In the genomic region with DNA sequence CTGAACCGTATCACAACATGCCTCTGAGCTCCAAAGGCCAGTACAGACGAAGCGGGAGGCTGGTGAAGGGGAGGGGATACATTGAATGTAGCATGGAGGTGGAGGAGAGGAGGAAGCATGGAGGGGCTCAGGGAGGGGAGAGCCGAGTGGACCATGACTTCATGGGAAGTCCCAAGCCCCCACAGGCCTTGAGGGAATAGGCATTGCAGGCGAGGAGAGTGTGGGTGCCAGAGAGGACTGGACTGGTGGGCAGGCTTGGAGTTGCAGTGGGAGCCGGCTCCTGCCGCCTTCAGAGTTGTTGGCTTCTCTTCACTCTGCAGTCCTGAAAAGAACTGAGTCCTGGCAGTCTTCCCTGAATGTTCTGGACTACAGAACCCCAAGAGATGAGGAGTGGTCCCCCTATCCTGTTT, we compare ENCODE assay signal across 1 cellular context.
TF ChIP-seq lines count a peak whose summit lies in the region.

No MANE protein-coding gene starts in this region.

TF ChIP-seq in HepG2, 621 proteins besides CTCF, POLR2A, EP300 and RAD21 (continued from another document):
- TF ChIP-seq, protein P1, sequence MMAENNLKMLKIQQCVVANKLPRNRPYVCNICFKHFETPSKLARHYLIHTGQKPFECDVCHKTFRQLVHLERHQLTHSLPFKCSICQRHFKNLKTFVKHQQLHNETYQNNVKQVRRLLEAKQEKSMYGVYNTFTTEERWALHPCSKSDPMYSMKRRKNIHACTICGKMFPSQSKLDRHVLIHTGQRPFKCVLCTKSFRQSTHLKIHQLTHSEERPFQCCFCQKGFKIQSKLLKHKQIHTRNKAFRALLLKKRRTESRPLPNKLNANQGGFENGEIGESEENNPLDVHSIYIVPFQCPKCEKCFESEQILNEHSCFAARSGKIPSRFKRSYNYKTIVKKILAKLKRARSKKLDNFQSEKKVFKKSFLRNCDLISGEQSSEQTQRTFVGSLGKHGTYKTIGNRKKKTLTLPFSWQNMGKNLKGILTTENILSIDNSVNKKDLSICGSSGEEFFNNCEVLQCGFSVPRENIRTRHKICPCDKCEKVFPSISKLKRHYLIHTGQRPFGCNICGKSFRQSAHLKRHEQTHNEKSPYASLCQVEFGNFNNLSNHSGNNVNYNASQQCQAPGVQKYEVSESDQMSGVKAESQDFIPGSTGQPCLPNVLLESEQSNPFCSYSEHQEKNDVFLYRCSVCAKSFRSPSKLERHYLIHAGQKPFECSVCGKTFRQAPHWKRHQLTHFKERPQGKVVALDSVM (CRISPR knock-in tag; IDR thresholded peaks at IDR 0.05): 0 out of 2 replicates have a peak, but pooled peaks have one; percentile 6
- 0 out of 2 replicates have a peak, but pooled peaks have one; percentile 8 for TF ChIP-seq ZFY (CRISPR knock-in tag; IDR thresholded peaks at IDR 0.05)
- TF ChIP-seq POGK (CRISPR knock-in tag; conservative IDR thresholded peaks at IDR 0.05): 0 out of 2 replicates have a peak, but pooled peaks have one; percentile 29
- TF ChIP-seq, protein P2, sequence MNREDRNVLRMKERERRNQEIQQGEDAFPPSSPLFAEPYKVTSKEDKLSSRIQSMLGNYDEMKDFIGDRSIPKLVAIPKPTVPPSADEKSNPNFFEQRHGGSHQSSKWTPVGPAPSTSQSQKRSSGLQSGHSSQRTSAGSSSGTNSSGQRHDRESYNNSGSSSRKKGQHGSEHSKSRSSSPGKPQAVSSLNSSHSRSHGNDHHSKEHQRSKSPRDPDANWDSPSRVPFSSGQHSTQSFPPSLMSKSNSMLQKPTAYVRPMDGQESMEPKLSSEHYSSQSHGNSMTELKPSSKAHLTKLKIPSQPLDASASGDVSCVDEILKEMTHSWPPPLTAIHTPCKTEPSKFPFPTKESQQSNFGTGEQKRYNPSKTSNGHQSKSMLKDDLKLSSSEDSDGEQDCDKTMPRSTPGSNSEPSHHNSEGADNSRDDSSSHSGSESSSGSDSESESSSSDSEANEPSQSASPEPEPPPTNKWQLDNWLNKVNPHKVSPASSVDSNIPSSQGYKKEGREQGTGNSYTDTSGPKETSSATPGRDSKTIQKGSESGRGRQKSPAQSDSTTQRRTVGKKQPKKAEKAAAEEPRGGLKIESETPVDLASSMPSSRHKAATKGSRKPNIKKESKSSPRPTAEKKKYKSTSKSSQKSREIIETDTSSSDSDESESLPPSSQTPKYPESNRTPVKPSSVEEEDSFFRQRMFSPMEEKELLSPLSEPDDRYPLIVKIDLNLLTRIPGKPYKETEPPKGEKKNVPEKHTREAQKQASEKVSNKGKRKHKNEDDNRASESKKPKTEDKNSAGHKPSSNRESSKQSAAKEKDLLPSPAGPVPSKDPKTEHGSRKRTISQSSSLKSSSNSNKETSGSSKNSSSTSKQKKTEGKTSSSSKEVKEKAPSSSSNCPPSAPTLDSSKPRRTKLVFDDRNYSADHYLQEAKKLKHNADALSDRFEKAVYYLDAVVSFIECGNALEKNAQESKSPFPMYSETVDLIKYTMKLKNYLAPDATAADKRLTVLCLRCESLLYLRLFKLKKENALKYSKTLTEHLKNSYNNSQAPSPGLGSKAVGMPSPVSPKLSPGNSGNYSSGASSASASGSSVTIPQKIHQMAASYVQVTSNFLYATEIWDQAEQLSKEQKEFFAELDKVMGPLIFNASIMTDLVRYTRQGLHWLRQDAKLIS (CRISPR knock-in tag; IDR thresholded peaks at IDR 0.05): no peak
- no peak for TF ChIP-seq ZNF816 (CRISPR knock-in tag; IDR thresholded peaks at IDR 0.05; ENCODE audit: borderline replicate concordance)
- TF ChIP-seq, protein P3, sequence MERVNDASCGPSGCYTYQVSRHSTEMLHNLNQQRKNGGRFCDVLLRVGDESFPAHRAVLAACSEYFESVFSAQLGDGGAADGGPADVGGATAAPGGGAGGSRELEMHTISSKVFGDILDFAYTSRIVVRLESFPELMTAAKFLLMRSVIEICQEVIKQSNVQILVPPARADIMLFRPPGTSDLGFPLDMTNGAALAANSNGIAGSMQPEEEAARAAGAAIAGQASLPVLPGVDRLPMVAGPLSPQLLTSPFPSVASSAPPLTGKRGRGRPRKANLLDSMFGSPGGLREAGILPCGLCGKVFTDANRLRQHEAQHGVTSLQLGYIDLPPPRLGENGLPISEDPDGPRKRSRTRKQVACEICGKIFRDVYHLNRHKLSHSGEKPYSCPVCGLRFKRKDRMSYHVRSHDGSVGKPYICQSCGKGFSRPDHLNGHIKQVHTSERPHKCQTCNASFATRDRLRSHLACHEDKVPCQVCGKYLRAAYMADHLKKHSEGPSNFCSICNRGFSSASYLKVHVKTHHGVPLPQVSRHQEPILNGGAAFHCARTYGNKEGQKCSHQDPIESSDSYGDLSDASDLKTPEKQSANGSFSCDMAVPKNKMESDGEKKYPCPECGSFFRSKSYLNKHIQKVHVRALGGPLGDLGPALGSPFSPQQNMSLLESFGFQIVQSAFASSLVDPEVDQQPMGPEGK (CRISPR knock-in tag; IDR thresholded peaks at IDR 0.05): peak; percentile 61; the same call in 1 of the 2 replicates
- 0 out of 2 replicates have a peak, but pooled peaks have one; percentile 18 for TF ChIP-seq TFDP1 (CRISPR knock-in tag; IDR thresholded peaks at IDR 0.05; ENCODE audit: borderline replicate concordance)
- TF ChIP-seq, protein P4, sequence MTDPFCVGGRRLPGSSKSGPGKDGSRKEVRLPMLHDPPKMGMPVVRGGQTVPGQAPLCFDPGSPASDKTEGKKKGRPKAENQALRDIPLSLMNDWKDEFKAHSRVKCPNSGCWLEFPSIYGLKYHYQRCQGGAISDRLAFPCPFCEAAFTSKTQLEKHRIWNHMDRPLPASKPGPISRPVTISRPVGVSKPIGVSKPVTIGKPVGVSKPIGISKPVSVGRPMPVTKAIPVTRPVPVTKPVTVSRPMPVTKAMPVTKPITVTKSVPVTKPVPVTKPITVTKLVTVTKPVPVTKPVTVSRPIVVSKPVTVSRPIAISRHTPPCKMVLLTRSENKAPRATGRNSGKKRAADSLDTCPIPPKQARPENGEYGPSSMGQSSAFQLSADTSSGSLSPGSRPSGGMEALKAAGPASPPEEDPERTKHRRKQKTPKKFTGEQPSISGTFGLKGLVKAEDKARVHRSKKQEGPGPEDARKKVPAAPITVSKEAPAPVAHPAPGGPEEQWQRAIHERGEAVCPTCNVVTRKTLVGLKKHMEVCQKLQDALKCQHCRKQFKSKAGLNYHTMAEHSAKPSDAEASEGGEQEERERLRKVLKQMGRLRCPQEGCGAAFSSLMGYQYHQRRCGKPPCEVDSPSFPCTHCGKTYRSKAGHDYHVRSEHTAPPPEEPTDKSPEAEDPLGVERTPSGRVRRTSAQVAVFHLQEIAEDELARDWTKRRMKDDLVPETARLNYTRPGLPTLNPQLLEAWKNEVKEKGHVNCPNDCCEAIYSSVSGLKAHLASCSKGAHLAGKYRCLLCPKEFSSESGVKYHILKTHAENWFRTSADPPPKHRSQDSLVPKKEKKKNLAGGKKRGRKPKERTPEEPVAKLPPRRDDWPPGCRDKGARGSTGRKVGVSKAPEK (CRISPR knock-in tag; IDR thresholded peaks at IDR 0.05; ENCODE audit: borderline replicate concordance): 0 out of 2 replicates have a peak, but pooled peaks have one; percentile 14
- 0 out of 2 replicates have a peak, but pooled peaks have one; percentile 8 for TF ChIP-seq ZNF709 (CRISPR knock-in tag; IDR thresholded peaks at IDR 0.05)
- 0 out of 2 replicates have a peak, but pooled peaks have one; percentile 21 for TF ChIP-seq NFKB2 (CRISPR knock-in tag; IDR thresholded peaks at IDR 0.05; ENCODE audit: borderline replicate concordance)
- 0 out of 2 replicates have a peak, but pooled peaks have one; percentile 35 for TF ChIP-seq ZSCAN9 (CRISPR knock-in tag; IDR thresholded peaks at IDR 0.05; ENCODE audit: borderline replicate concordance)
- no peak for TF ChIP-seq ZNF446 (CRISPR knock-in tag; IDR thresholded peaks at IDR 0.05)
- no peak for TF ChIP-seq NONO (IDR thresholded peaks at IDR 0.05)
- TF ChIP-seq NONO (CRISPR knock-in tag; conservative IDR thresholded peaks at IDR 0.05): 0 out of 2 replicates have a peak, but pooled peaks have one; percentile 43
- TF ChIP-seq ZNF589 (CRISPR knock-in tag; conservative IDR thresholded peaks at IDR 0.05): no peak
- TF ChIP-seq, protein P5, sequence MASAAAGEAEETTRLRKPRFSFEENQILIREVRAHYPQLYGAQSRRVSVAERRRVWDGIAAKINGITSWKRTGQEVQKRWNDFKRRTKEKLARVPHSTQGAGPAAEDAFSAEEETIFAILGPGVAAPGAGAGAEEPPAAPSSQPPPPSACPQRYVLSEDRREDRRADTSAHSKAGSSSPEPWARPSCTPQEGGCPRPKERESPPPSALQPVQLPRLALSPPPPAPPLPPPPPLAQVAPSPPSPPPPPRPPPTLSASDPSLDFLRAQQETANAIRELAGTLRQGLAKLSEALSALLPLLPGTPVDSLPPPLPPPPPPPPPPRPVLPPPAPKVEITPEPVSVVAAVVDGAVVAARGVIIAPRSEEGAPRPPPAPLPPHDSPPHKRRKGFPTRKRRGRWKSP (CRISPR knock-in tag; IDR thresholded peaks at IDR 0.05): 0 out of 2 replicates have a peak, but pooled peaks have one; percentile 24
